8 cellular contexts compared by ENCODE assay signal in the genomic region with DNA sequence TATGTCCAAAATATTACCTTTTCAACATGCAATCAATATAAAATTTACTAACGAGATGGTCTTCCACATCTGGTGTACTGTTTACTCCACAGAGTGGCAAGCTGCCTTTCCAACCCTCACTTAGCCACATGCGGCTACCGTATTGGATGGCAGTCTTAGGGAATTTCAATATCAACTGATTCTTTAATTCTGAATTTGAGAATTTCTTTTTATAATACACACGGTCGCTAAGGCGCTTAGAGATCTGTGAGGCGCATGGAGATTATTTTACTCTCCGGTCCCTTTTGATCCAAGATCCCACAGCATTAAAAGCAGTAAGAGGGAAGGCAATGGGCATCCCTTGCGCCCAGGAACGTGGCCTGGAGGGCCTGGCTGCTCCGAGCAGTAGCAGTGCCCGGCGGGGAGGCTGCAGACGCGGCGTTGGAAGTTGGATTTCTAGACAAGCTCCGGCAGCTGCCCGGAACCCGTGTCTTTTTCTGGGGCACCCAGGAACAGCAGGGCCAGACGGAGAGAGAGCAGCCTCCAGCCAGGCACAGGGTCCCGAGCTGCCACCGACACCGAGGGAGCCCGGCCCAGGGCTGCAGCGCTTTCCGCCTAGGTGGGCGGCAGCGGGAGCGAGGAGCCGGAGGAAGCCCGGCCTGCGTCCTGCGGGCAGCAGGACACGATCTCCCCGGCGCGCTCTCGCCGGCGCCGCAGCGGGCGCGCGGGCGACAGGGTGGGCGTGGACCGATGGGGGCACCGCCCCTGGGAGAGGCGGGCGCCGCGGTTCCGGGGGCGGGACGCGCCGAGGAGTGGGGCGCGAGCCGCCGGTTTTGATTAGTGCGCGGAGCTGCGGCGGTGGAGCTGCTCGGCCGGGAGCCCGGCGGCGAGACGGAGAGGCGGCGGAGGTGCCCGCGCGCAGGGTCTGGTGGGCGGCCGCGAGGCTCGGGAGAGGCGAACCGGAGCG. TPM values are rescaled to one million over a fixed set of nuclear protein-coding genes. Genes with fewer than 3 reads are reported as not detected.
DNase-seq lines count a peak whose midpoint lies in the region; ATAC-seq, FAIRE-seq and TF ChIP-seq lines count a peak whose summit lies in the region.

A gene (plus strand): TSS at position 819 of the 946 bp plus-strand sequence. CDS start 402 bp downstream, outside the sequence.

- POLR2A ChIA-PET in WTC11 (lab: Charles Lee), result interaction anchor here (0.6 to 1.1 kb wide), 3 partner anchors 13 to 437 kb away, joined by 3 read pairs; a partner anchor contains a TSS

- WGBS in spleen, 5 donors, result 1 to 5% (median 1%) methylated on average over 11 to 84 of the region's 84 CpGs

- TF ChIP-seq POLR2A in GM18526 (IDR thresholded peaks at IDR 0.05; ENCODE audit: extremely low read depth, insufficient read length) (peak; percentile 96), spleen (IDR thresholded peaks at IDR 0.05) (peak; percentile 80 to 86 (median 82))

- H3K4me1 Mint-ChIP-seq in WTC11 (peaks cover 11% of the 10 kb centered on the region), immature natural killer cell (peaks cover 8 to 17% of the 10 kb centered on the region in 2 donors)

- H3K36me3 Mint-ChIP-seq in WTC11, result no peaks in the 10 kb centered on the region
- no peaks in the 10 kb centered on the region for H3K36me3 Mint-ChIP-seq in immature natural killer cell

- no peaks in the 10 kb centered on the region for H3K9me3 ChIP-seq in spleen

- peak; percentile 55 for DNase-seq in A172 (ENCODE audit: low spot score)
- peak; percentile 84 for DNase-seq in NCI-H2171 treated with DMSO at 0.1 percent for 48 hours (lab: John Stamatoyannopoulos, UW)
- DNase-seq in WTC11 (ENCODE audit: low spot score), result peak; percentile 87
- peak; percentile 75 for DNase-seq in bronchial epithelial cell (ENCODE audit: low read depth)
- DNase-seq in immature natural killer cell, result peak; percentile 89 to 91 (median 91)
- DNase-seq in spleen, result peak; percentile 98

- no peak for FAIRE-seq in bronchial epithelial cell (lab: Jason Lieb, UNC)

- H3K27me3 ChIP-seq in bronchial epithelial cell (ENCODE audit: control insufficient read depth, insufficient read depth, low read length) (no peaks in the 10 kb centered on the region), spleen (replicated peaks in 1 of 7) (no peaks in the 10 kb centered on the region)

- H3K9me3 Mint-ChIP-seq in WTC11 (no peaks in the 10 kb centered on the region), immature natural killer cell (no peaks in the 10 kb centered on the region)

- CTCF ChIA-PET in WTC11 (lab: Charles Lee), result interaction anchor here (1.6 kb wide), 1 partner anchor 179 kb away, joined by 9 read pairs; no protein-coding TSS in a partner anchor

- ATAC-seq in HG03066 (IDR thresholded peaks at IDR 0.05; ENCODE audit: low read depth, unreplicated experiment), result peak; percentile 73
- peak; percentile 87 for ATAC-seq in WTC11

- H3K27ac Mint-ChIP-seq in WTC11 (peak within 1 kb of the TSS; percentile 80), immature natural killer cell (peak within 1 kb of the TSS; percentile 81 to 95 (median 90))

- peaks cover 27 to 74% (median 54%) of the 10 kb centered on the region in 6 donors for H3K4me1 ChIP-seq in spleen

- H3K36me3 ChIP-seq in bronchial epithelial cell (ENCODE audit: control insufficient read depth, insufficient read depth, low read length), result peaks cover 1% of the 10 kb centered on the region
- H3K36me3 ChIP-seq in spleen, result no peaks in the 10 kb centered on the region

- H3K27ac ChIP-seq in spleen, result peak within 1 kb of the TSS; percentile 78 to 98 (median 98)

- H3K4me3 Mint-ChIP-seq in WTC11 (peak within 1 kb of the TSS; percentile 77), immature natural killer cell (peak within 1 kb of the TSS; percentile 93 to 95 (median 94))

- intact Hi-C loops in spleen (cut with DNase I; ENCODE audit: low total_unique reads), result loop anchor here (10.0 kb wide), 1 partner anchor 179 kb away; no protein-coding TSS in a partner anchor

- H3K4me3 ChIP-seq in bronchial epithelial cell (ENCODE audit: low read depth, low read length), result peak within 1 kb of the TSS; percentile 93
- peak within 1 kb of the TSS; percentile 79 to 97 (median 91) for H3K4me3 ChIP-seq in spleen

- H3K27me3 Mint-ChIP-seq in WTC11 (ENCODE audit: low read depth), result no peaks in the 10 kb centered on the region
- peaks cover 0 to 6% (median 4%) of the 10 kb centered on the region in 3 donors for H3K27me3 Mint-ChIP-seq in immature natural killer cell (ENCODE audit: low read depth in 3 of 3)

- TF ChIP-seq CTCF in WTC11 (IDR thresholded peaks at IDR 0.05), result no peak
- no peak for TF ChIP-seq CTCF in bronchial epithelial cell (IDR thresholded peaks at IDR 0.05; ENCODE audit: insufficient read depth, low read length, severe bottlenecking)
- TF ChIP-seq CTCF in spleen (IDR thresholded peaks at IDR 0.05 in 8 of 11, conservative IDR thresholded peaks at IDR 0.05 in 3 of 11), result peak in 3 of 11 experiments; percentile 6 to 29 (median 25)

TF ChIP-seq in WTC11, 78 proteins besides CTCF, POLR2A, EP300 and RAD21 (continues in another document):
- TF ChIP-seq, protein P1, sequence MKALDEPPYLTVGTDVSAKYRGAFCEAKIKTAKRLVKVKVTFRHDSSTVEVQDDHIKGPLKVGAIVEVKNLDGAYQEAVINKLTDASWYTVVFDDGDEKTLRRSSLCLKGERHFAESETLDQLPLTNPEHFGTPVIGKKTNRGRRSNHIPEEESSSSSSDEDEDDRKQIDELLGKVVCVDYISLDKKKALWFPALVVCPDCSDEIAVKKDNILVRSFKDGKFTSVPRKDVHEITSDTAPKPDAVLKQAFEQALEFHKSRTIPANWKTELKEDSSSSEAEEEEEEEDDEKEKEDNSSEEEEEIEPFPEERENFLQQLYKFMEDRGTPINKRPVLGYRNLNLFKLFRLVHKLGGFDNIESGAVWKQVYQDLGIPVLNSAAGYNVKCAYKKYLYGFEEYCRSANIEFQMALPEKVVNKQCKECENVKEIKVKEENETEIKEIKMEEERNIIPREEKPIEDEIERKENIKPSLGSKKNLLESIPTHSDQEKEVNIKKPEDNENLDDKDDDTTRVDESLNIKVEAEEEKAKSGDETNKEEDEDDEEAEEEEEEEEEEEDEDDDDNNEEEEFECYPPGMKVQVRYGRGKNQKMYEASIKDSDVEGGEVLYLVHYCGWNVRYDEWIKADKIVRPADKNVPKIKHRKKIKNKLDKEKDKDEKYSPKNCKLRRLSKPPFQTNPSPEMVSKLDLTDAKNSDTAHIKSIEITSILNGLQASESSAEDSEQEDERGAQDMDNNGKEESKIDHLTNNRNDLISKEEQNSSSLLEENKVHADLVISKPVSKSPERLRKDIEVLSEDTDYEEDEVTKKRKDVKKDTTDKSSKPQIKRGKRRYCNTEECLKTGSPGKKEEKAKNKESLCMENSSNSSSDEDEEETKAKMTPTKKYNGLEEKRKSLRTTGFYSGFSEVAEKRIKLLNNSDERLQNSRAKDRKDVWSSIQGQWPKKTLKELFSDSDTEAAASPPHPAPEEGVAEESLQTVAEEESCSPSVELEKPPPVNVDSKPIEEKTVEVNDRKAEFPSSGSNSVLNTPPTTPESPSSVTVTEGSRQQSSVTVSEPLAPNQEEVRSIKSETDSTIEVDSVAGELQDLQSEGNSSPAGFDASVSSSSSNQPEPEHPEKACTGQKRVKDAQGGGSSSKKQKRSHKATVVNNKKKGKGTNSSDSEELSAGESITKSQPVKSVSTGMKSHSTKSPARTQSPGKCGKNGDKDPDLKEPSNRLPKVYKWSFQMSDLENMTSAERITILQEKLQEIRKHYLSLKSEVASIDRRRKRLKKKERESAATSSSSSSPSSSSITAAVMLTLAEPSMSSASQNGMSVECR (CRISPR knock-in tag; IDR thresholded peaks at IDR 0.05; ENCODE audit: borderline replicate concordance), result peak; percentile 37; the same call in 1 of the 2 replicates
- TF ChIP-seq, protein P2, sequence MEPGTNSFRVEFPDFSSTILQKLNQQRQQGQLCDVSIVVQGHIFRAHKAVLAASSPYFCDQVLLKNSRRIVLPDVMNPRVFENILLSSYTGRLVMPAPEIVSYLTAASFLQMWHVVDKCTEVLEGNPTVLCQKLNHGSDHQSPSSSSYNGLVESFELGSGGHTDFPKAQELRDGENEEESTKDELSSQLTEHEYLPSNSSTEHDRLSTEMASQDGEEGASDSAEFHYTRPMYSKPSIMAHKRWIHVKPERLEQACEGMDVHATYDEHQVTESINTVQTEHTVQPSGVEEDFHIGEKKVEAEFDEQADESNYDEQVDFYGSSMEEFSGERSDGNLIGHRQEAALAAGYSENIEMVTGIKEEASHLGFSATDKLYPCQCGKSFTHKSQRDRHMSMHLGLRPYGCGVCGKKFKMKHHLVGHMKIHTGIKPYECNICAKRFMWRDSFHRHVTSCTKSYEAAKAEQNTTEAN (CRISPR knock-in tag; IDR thresholded peaks at IDR 0.05), result peak; percentile 50; the same call in 1 of the 2 replicates
- no peak for TF ChIP-seq ZNF671 (CRISPR knock-in tag; IDR thresholded peaks at IDR 0.05)
- TF ChIP-seq, protein P3, sequence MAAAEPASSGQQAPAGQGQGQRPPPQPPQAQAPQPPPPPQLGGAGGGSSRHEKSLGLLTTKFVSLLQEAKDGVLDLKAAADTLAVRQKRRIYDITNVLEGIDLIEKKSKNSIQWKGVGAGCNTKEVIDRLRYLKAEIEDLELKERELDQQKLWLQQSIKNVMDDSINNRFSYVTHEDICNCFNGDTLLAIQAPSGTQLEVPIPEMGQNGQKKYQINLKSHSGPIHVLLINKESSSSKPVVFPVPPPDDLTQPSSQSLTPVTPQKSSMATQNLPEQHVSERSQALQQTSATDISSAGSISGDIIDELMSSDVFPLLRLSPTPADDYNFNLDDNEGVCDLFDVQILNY (CRISPR knock-in tag; IDR thresholded peaks at IDR 0.05), result peak; percentile 56
- TF ChIP-seq, protein P4, sequence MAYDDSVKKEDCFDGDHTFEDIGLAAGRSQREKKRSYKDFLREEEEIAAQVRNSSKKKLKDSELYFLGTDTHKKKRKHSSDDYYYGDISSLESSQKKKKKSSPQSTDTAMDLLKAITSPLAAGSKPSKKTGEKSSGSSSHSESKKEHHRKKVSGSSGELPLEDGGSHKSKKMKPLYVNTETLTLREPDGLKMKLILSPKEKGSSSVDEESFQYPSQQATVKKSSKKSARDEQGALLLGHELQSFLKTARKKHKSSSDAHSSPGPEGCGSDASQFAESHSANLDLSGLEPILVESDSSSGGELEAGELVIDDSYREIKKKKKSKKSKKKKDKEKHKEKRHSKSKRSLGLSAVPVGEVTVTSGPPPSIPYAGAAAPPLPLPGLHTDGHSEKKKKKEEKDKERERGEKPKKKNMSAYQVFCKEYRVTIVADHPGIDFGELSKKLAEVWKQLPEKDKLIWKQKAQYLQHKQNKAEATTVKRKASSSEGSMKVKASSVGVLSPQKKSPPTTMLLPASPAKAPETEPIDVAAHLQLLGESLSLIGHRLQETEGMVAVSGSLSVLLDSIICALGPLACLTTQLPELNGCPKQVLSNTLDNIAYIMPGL (CRISPR knock-in tag; IDR thresholded peaks at IDR 0.05), result peak; percentile 68; the same call in 1 of the 2 replicates

RNA-seq across cellular contexts. Expression of the gene that starts here (rescaled TPM):
- 64.6 and 80.7 TPM in 2 replicates for total RNA-seq in A172 (2014; rRNA removed; shearing (Covaris generic))
- total RNA-seq in WTC11 (2021) (34.0 to 37.5 TPM (median 34.6 TPM) in 3 replicates), bronchial epithelial cell (53.9 and 65.0 TPM in 2 replicates), spleen (100 to 1,000 TPM in 3 of 7 donors, 10 to 100 TPM in 4; 62.8 to 178 (median 100.0) TPM)
- polyA plus RNA-seq in immature natural killer cell (1 to 10 TPM; 3.0 to 7.1 (median 6.8) TPM), spleen (10 to 100 TPM; 18.1 to 23.8 (median 20.7) TPM)

Comparison
In these comparisons a context has a peak if more than half of its experiments do, and no peak if none do; other contexts are left out.
1. Peak in every context shown above with its lines: DNase-seq, ATAC-seq, H3K4me3 ChIP-seq and H3K27ac ChIP-seq.